Comparison of ENCODE assay signal across 1 cellular context in genomic region chr19:52237771-52238400, GRCh38.
TF ChIP-seq lines count a peak whose summit lies in the region.

No MANE protein-coding gene starts in this region.

TF ChIP-seq in K562, 482 proteins besides CTCF, POLR2A, EP300 and RAD21 (continued from another document):
- TF ChIP-seq PRDM10 (IDR thresholded peaks at IDR 0.05; ENCODE audit: partially characterized antibody) (peak; percentile 9), TBL1XR1 (IDR thresholded peaks at IDR 0.05; ENCODE audit: low read length in 2 of 2) (no peak), DEAF1 (CRISPR knock-in tag; IDR thresholded peaks at IDR 0.05) (0 out of 2 replicates have a peak, but pooled peaks have one; percentile 28), SMC3 (conservative IDR thresholded peaks at IDR 0.05; ENCODE audit: insufficient read depth, low read depth, low read length) (peak; percentile 58), C11orf30 (IDR thresholded peaks at IDR 0.05; ENCODE audit: low read depth) (0 out of 2 replicates have a peak, but pooled peaks have one; percentile 5), CSDE1 (IDR thresholded peaks at IDR 0.05) (no peak), FOSL1 (tag; conservative IDR thresholded peaks at IDR 0.05) (no peak)
